13 cellular contexts compared by ENCODE assay signal in the genomic region with DNA sequence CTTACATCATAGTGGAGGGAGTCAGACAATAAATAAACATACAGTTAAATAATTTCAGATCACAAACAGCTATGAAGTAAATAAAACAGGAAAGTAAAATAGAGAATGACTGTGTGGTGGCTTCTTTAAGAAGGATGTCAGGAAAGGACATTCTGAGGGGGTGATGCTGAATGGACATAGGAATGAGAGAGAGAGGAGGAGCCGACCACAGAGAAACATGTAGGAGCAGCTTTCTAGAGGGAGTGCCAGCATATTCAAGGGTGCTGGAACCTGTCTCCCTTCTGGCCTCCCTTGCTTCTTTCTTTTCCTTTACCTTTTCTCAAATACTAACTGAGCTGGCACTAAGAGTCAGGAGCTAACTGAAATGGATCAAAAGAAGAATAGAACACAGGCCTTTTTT. TPM values are rescaled to one million over a fixed set of nuclear protein-coding genes. Genes with fewer than 3 reads are reported as not detected.
DNase-seq lines count a peak whose midpoint lies in the region; ATAC-seq and TF ChIP-seq lines count a peak whose summit lies in the region.
"Had no signal": no experiment of that assay in that cellular context is flagged by ENCODE, and none has a peak within 500 bp of the region (broad histone marks: within the 10 kb centered on the region; RNA-seq: fewer than 3 reads in every experiment).

No MANE protein-coding gene starts in this region.

- in situ Hi-C loops in ACHN (cut with HindIII; ENCODE audit: low pct_ligation_motif_present, low pct_unique_long_range_greater_than_20kb, low sequenced_read_pairs), result no loop called here

- peak; percentile 50 for DNase-seq in ACHN
- DNase-seq in HFFc6, result peak; percentile 47
- DNase-seq in effector memory CD8-positive, alpha-beta T cell, result no peak
- DNase-seq in osteoblast (ENCODE audit: insufficient read length, low spot score, missing footprints), result no peak
- DNase-seq in stimulated activated CD4-positive, alpha-beta T cell treated with anti-CD3 and anti-CD28 coated beads, Interleukin-4, amount 100 ng/mL, for 1 hour, result no peak
- DNase-seq in activated CD8-positive, alpha-beta memory T cell treated with anti-CD3 and anti-CD28 coated beads, Interleukin-2, amount 50 U/mL, for 4 hours, result no peak
- DNase-seq in CD4-positive, alpha-beta T cell, result no peak
- DNase-seq: activated gamma-delta T cell; effector CD4-positive, alpha-beta T cell; nephron progenitor cell; SHP77; stimulated activated naive CD8-positive, alpha-beta T cell treated with anti-CD3 and anti-CD28 coated beads, Interleukin-15, Interleukin-2, amounts not matched to agents 100 U/mL and 50 U/mL, for 24 hours had no signal

- no peaks in the 10 kb centered on the region for H3K36me3 Mint-ChIP-seq in HFFc6 (ENCODE audit: low read depth)
- peaks cover 6% of the 10 kb centered on the region for H3K36me3 Mint-ChIP-seq in effector memory CD8-positive, alpha-beta T cell (ENCODE audit: insufficient read depth)
- H3K36me3 Mint-ChIP-seq in CD4-positive, alpha-beta T cell (ENCODE audit: low read depth), result no peaks in the 10 kb centered on the region

- ATAC-seq in effector memory CD8-positive, alpha-beta T cell (replicated peaks), result no peak
- ATAC-seq in CD4-positive, alpha-beta T cell (ENCODE audit: poor library complexity), result no peak
- ATAC-seq in GM21515 (IDR thresholded peaks at IDR 0.05; ENCODE audit: unreplicated experiment), result no peak
- ATAC-seq: stimulated activated naive CD8-positive, alpha-beta T cell treated with anti-CD3 and anti-CD28 coated beads, Interleukin-15, Interleukin-2, amounts not matched to agents 100 U/mL and 50 U/mL, for 24 hours had no signal

- no peaks in the 10 kb centered on the region for H3K27me3 ChIP-seq in osteoblast (ENCODE audit: insufficient read depth, low read length)
- no peaks in the 10 kb centered on the region for H3K27me3 ChIP-seq in CD4-positive, alpha-beta T cell (ENCODE audit: control insufficient read depth, insufficient read depth, low read length)

- H3K4me2 ChIP-seq in osteoblast (ENCODE audit: insufficient read depth, low read length), result peak overlapping the region; percentile 69

- no peaks in the 10 kb centered on the region; the same call in 1 of the 2 replicates for H3K27me3 Mint-ChIP-seq in HFFc6 (ENCODE audit: insufficient read depth)
- H3K27me3 Mint-ChIP-seq in effector memory CD8-positive, alpha-beta T cell, result peaks cover 12 to 49% of the 10 kb centered on the region in 2 donors
- no peaks in the 10 kb centered on the region for H3K27me3 Mint-ChIP-seq in CD4-positive, alpha-beta T cell

- peak overlapping the region; percentile 89 for H3K27ac Mint-ChIP-seq in HFFc6
- H3K27ac Mint-ChIP-seq in effector memory CD8-positive, alpha-beta T cell, result peak overlapping the region; percentile 18 to 88
- no peak overlapping the region for H3K27ac Mint-ChIP-seq in CD4-positive, alpha-beta T cell

- peaks cover 50% of the 10 kb centered on the region for H3K4me1 Mint-ChIP-seq in HFFc6 (ENCODE audit: low read depth)
- peaks cover 26 to 30% of the 10 kb centered on the region in 2 donors for H3K4me1 Mint-ChIP-seq in effector memory CD8-positive, alpha-beta T cell (ENCODE audit: low read depth in 2 of 2)
- H3K4me1 Mint-ChIP-seq in CD4-positive, alpha-beta T cell (ENCODE audit: low read depth), result peaks cover 10% of the 10 kb centered on the region

- CTCF ChIA-PET in CD4-positive, alpha-beta T cell (lab: Charles Lee), result interaction anchor here (1.0 to 1.6 kb wide), 2 partner anchors 19 to 105 kb away, joined by 3 read pairs; no protein-coding TSS in a partner anchor

- peak overlapping the region; percentile 41 for H3K4me3 ChIP-seq in osteoblast (ENCODE audit: insufficient read depth, low read length)

- H4K20me1 ChIP-seq in osteoblast (ENCODE audit: insufficient read depth, low read length), result no peaks in the 10 kb centered on the region

- H3K36me3 ChIP-seq in osteoblast (ENCODE audit: insufficient read depth, low read length), result no peaks in the 10 kb centered on the region

- peak overlapping the region; percentile 80 for H3K4me3 Mint-ChIP-seq in HFFc6
- H3K4me3 Mint-ChIP-seq in effector memory CD8-positive, alpha-beta T cell, result peak overlapping the region; percentile 58 to 74
- no peak overlapping the region for H3K4me3 Mint-ChIP-seq in CD4-positive, alpha-beta T cell
- H3K4me3 Mint-ChIP-seq: nephron progenitor cell had no signal

- POLR2A ChIA-PET in CD4-positive, alpha-beta T cell (lab: Charles Lee), result no interaction called here

- no peaks in the 10 kb centered on the region for H3K79me2 ChIP-seq in osteoblast (ENCODE audit: insufficient read depth, low read length)

- peak overlapping the region; percentile 91 for H3K27ac ChIP-seq in osteoblast (ENCODE audit: low read depth, low read length)
- H3K27ac ChIP-seq in CD4-positive, alpha-beta T cell (ENCODE audit: low read depth, low read length), result no peak overlapping the region

- intact Hi-C loops in CD4-positive, alpha-beta T cell (cut with DNase I, micrococcal nuclease), result no loop called here

- H2AFZ ChIP-seq in osteoblast (ENCODE audit: low read length), result no peak overlapping the region

- H3K9me3 Mint-ChIP-seq in HFFc6, result no peaks in the 10 kb centered on the region
- no peaks in the 10 kb centered on the region for H3K9me3 Mint-ChIP-seq in effector memory CD8-positive, alpha-beta T cell
- no peaks in the 10 kb centered on the region for H3K9me3 Mint-ChIP-seq in CD4-positive, alpha-beta T cell
- H3K9me3 Mint-ChIP-seq: nephron progenitor cell had no signal

- H3K9me3 ChIP-seq in osteoblast (ENCODE audit: low read depth, low read length), result no peaks in the 10 kb centered on the region
- H3K9me3 ChIP-seq in CD4-positive, alpha-beta T cell (ENCODE audit: control insufficient read depth, low read length), result no peaks in the 10 kb centered on the region

- peaks cover 32% of the 10 kb centered on the region for H3K4me1 ChIP-seq in osteoblast (ENCODE audit: insufficient read depth, low read length)

- TF ChIP-seq CTCF in HFFc6 (IDR thresholded peaks at IDR 0.05) (no peak), osteoblast (IDR thresholded peaks at IDR 0.05; ENCODE audit: extremely low read depth, low read depth, low read length) (no peak)
- TF ChIP-seq CTCF in CD4-positive, alpha-beta T cell (IDR thresholded peaks at IDR 0.05), result no peak

RNA-seq across cellular contexts. Expression of gene BCL10, which starts 20.5 kb away (rescaled TPM):
- total RNA-seq in HFFc6 (2021; fragmentation: NEBNext Ultra II Directional; extraction: Animal tissue kit (Norgen Biotek cat#: 25700)), result 10 to 100 TPM; 33.4 to 45.6 (median 39.2) TPM
- 30.4 and 35.7 TPM in 2 replicates for total RNA-seq in osteoblast
- total RNA-seq in CD4-positive, alpha-beta T cell, result 10 to 100 TPM; 50.0 to 52.0 TPM

RNA-seq across cellular contexts. Expression of gene C1orf52, which starts 37.5 kb away (rescaled TPM):
- total RNA-seq in HFFc6 (2021; fragmentation: NEBNext Ultra II Directional; extraction: Animal tissue kit (Norgen Biotek cat#: 25700)), result 10 to 100 TPM; 20.6 to 26.1 (median 22.7) TPM
- 11.2 and 13.0 TPM in 2 replicates for total RNA-seq in osteoblast
- total RNA-seq in CD4-positive, alpha-beta T cell, result 10 to 100 TPM; 62.4 to 66.6 TPM

Comparison
In these comparisons a context has a peak if more than half of its experiments do, and no peak if none do; other contexts are left out.
1. DNase-seq: peak in ACHN (single experiment) and HFFc6 (single experiment); none in effector memory CD8-positive, alpha-beta T cell (0 of 3), osteoblast (single experiment), stimulated activated CD4-positive, alpha-beta T cell treated with anti-CD3 and anti-CD28 coated beads, Interleukin-4, amount 100 ng/mL, for 1 hour (single experiment), activated CD8-positive, alpha-beta memory T cell treated with anti-CD3 and anti-CD28 coated beads, Interleukin-2, amount 50 U/mL, for 4 hours (single experiment) and CD4-positive, alpha-beta T cell (0 of 10).